Comparison of ENCODE assay signal across 8 cellular contexts in genomic region chr6:142845143-142845571, GRCh38.
DNase-seq lines count a peak whose midpoint lies in the region; ATAC-seq, FAIRE-seq and TF ChIP-seq lines count a peak whose summit lies in the region.

No MANE protein-coding gene starts in this region.

- in situ Hi-C loops in G401 (cut with HindIII; ENCODE audit: low sequenced_read_pairs), result no loop called here

- H3K4me3 ChIP-seq in foreskin fibroblast (ENCODE audit: low read depth in 1 of 2, low read length in 2 of 2), result peak overlapping the region; percentile 13 to 29

- TF ChIP-seq CTCF in foreskin fibroblast (IDR thresholded peaks at IDR 0.05; ENCODE audit: low read depth, low read length), result no peak

- ATAC-seq in GM18517 (IDR thresholded peaks at IDR 0.05; ENCODE audit: unreplicated experiment) (peak; percentile 49), HG02623 (IDR thresholded peaks at IDR 0.05; ENCODE audit: unreplicated experiment) (peak; percentile 32)
- ATAC-seq in stimulated activated naive CD8-positive, alpha-beta T cell treated with anti-CD3 and anti-CD28 coated beads, Interleukin-15, Interleukin-2, amounts not matched to agents 100 U/mL and 50 U/mL, for 24 hours, result peak; percentile 12

- no peak for FAIRE-seq in RCC 7860 (lab: Jason Lieb, UNC)

- DNase-seq in RCC 7860 (ENCODE audit: low spot score) (peak; percentile 18), foreskin fibroblast (no peak), G401 (ENCODE audit: low spot score) (no peak), NK-92 (lab: John Stamatoyannopoulos, UW; ENCODE audit: unreplicated experiment) (no peak), A172 (ENCODE audit: low spot score) (no peak)
- no peak for DNase-seq in stimulated activated naive CD8-positive, alpha-beta T cell treated with anti-CD3 and anti-CD28 coated beads, Interleukin-15, Interleukin-2, amounts not matched to agents 100 U/mL and 50 U/mL, for 24 hours
